8 cellular contexts compared by ENCODE assay signal in genomic region chr19:4759388-4760284, GRCh38. TPM values are rescaled to one million over a fixed set of nuclear protein-coding genes. Genes with fewer than 3 reads are reported as not detected.
DNase-seq lines count a peak whose midpoint lies in the region; ATAC-seq and TF ChIP-seq lines count a peak whose summit lies in the region.

No MANE protein-coding gene starts in this region.

- H3K4me2 ChIP-seq in OCI-LY3 (ENCODE audit: low read length): peak overlapping the region; percentile 84

- DNase-seq in GDM1 (lab: John Stamatoyannopoulos, UW) (peak; percentile 40), HuH-7 (ENCODE audit: low spot score) (peak; percentile 96), epithelial cell of prostate (ENCODE audit: low read depth, low spot score) (peak; percentile 31), mesothelial cell of epicardium (ENCODE audit: low spot score in 2 of 2, unreplicated experiment in 2 of 2) (peak; percentile 86 to 88)
- DNase-seq in activated T-cell treated with anti-CD3 and anti-CD28 coated beads, Interleukin-2, amount 50 U/mL, for 1 hour: peak; percentile 44
- peak; percentile 20 for DNase-seq in stimulated activated CD8-positive, alpha-beta memory T cell treated with anti-CD3 and anti-CD28 coated beads, Interleukin-15, amount 100 ng/mL, for 1 hour (ENCODE audit: low read depth)

- 0 out of 2 replicates have a peak overlapping the region, but pooled peaks have one; percentile 19 for H3K9ac ChIP-seq in OCI-LY3 (ENCODE audit: low read length)

- no peaks in the 10 kb centered on the region for H3K4me1 ChIP-seq in OCI-LY3 (ENCODE audit: low read length)

- H3K27ac ChIP-seq in OCI-LY3 (ENCODE audit: low read length) (no peak overlapping the region), epithelial cell of prostate (no peak overlapping the region)

- no peaks in the 10 kb centered on the region for H3K36me3 Mint-ChIP-seq in mesothelial cell of epicardium

- TF ChIP-seq CTCF in OCI-LY3 (IDR thresholded peaks at IDR 0.05; ENCODE audit: low read depth, low read length) (no peak), mesothelial cell of epicardium (IDR thresholded peaks at IDR 0.05; ENCODE audit: unreplicated experiment) (no peak)

- H4K20me1 ChIP-seq in OCI-LY3 (ENCODE audit: insufficient read depth, low read length): no peaks in the 10 kb centered on the region

- H3K4me3 ChIP-seq in OCI-LY3 (ENCODE audit: low read length): peak overlapping the region; percentile 76

- no peaks in the 10 kb centered on the region for H3K9me3 ChIP-seq in OCI-LY3 (ENCODE audit: insufficient read depth, low read length)

- H3K27me3 Mint-ChIP-seq in mesothelial cell of epicardium (ENCODE audit: low read depth): peaks cover 43% of the 10 kb centered on the region

- peaks cover 18% of the 10 kb centered on the region; the same call in 1 of the 2 replicates for H3K27me3 ChIP-seq in OCI-LY3 (ENCODE audit: low read depth, low read length)

- H3K27ac Mint-ChIP-seq in mesothelial cell of epicardium: no peak overlapping the region

- no peaks in the 10 kb centered on the region for H3K79me2 ChIP-seq in OCI-LY3 (ENCODE audit: low read length)

- H3K4me1 Mint-ChIP-seq in mesothelial cell of epicardium: peaks cover 6% of the 10 kb centered on the region

- no peak overlapping the region for H2AFZ ChIP-seq in OCI-LY3 (ENCODE audit: low read depth, low read length)

- no peaks in the 10 kb centered on the region for H3K9me3 Mint-ChIP-seq in mesothelial cell of epicardium

- peak overlapping the region; percentile 20 for H3K4me3 Mint-ChIP-seq in mesothelial cell of epicardium

- H3K36me3 ChIP-seq in OCI-LY3 (replicated peaks; ENCODE audit: low read depth, low read length): no peaks in the 10 kb centered on the region

- ATAC-seq in GM21825 (IDR thresholded peaks at IDR 0.05; ENCODE audit: unreplicated experiment): no peak

RNA-seq across cellular contexts. Expression of gene FEM1A, which starts 31.9 kb away (rescaled TPM):
- 11.0 to 11.5 TPM (median 11.5 TPM) in 3 replicates for total RNA-seq in mesothelial cell of epicardium

RNA-seq across cellular contexts. Expression of gene DPP9, which starts 36.0 kb away (rescaled TPM):
- total RNA-seq in mesothelial cell of epicardium: 36.8 to 37.1 TPM (median 36.9 TPM) in 3 replicates

Comparison
In these comparisons a context has a peak if more than half of its experiments do, and no peak if none do; other contexts are left out.
1. DNase-seq: peak in every context shown above with its lines; median percentile 96 in HuH-7; 87 in mesothelial cell of epicardium; 44 in activated T-cell treated with anti-CD3 and anti-CD28 coated beads, Interleukin-2, amount 50 U/mL, for 1 hour; 40 in GDM1; 31 in epithelial cell of prostate; 20 in stimulated activated CD8-positive, alpha-beta memory T cell treated with anti-CD3 and anti-CD28 coated beads, Interleukin-15, amount 100 ng/mL, for 1 hour.